ENCODE assay signal across 8 cellular contexts in genomic region chr17:57408064-57408811, GRCh38.
DNase-seq lines count a peak whose midpoint lies in the region; ATAC-seq and TF ChIP-seq lines count a peak whose summit lies in the region.

No MANE protein-coding gene starts in this region.

- CTCF ChIA-PET in Calu3 (lab: Charles Lee): interaction anchor here (0.7 to 2.5 kb wide), 3 partner anchors 16 to 165 kb away, joined by 3 to 13 read pairs (median 5); no protein-coding TSS in a partner anchor

- H3K27ac Mint-ChIP-seq in Calu3 (ENCODE audit: unreplicated experiment) (peak overlapping the region; percentile 97), neural crest cell (ENCODE audit: unreplicated experiment) (peak overlapping the region; percentile 98)
- peak overlapping the region; percentile 66 for H3K27ac Mint-ChIP-seq in activated naive CD8-positive, alpha-beta T cell

- H3K36me3 Mint-ChIP-seq in Calu3 (ENCODE audit: insufficient read depth, unreplicated experiment): no peaks in the 10 kb centered on the region
- peaks cover 2% of the 10 kb centered on the region for H3K36me3 Mint-ChIP-seq in activated naive CD8-positive, alpha-beta T cell
- peaks cover 2% of the 10 kb centered on the region for H3K36me3 Mint-ChIP-seq in neural crest cell (ENCODE audit: low read depth)

- no peaks in the 10 kb centered on the region for H3K9me3 Mint-ChIP-seq in Calu3 (ENCODE audit: low read depth, unreplicated experiment)
- no peaks in the 10 kb centered on the region for H3K9me3 Mint-ChIP-seq in activated naive CD8-positive, alpha-beta T cell (ENCODE audit: low read depth)
- H3K9me3 Mint-ChIP-seq in neural crest cell: no peaks in the 10 kb centered on the region

- ATAC-seq in GM21526 (IDR thresholded peaks at IDR 0.05; ENCODE audit: low FRiP score, unreplicated experiment): peak; percentile 61
- ATAC-seq in HG03175 (IDR thresholded peaks at IDR 0.05; ENCODE audit: unreplicated experiment): no peak

- DNase-seq in Calu3: peak; percentile 34
- peak; percentile 60 for DNase-seq in NCI-H2081 treated with DMSO at 0.1 percent for 48 hours (lab: John Stamatoyannopoulos, UW)
- no peak for DNase-seq in neural crest cell (ENCODE audit: low read depth, low spot score)
- no peak for DNase-seq in NCI-H524 treated with DMSO at 0.1 percent for 48 hours (lab: John Stamatoyannopoulos, UW)
- DNase-seq in DMS79 (lab: John Stamatoyannopoulos, UW): no peak

- intact Hi-C loops in Calu3 (cut with micrococcal nuclease; ENCODE audit: unreplicated experiment): loop anchor here (5.0 kb wide), 1 partner anchor 36 kb away; no protein-coding TSS in a partner anchor

- H3K4me1 Mint-ChIP-seq in Calu3 (ENCODE audit: low read depth, unreplicated experiment) (peaks cover 38% of the 10 kb centered on the region), neural crest cell (peaks cover 75% of the 10 kb centered on the region)
- peaks cover 48% of the 10 kb centered on the region for H3K4me1 Mint-ChIP-seq in activated naive CD8-positive, alpha-beta T cell (ENCODE audit: low read depth)

- H3K27me3 Mint-ChIP-seq in Calu3 (ENCODE audit: unreplicated experiment) (no peaks in the 10 kb centered on the region), neural crest cell (ENCODE audit: low read depth) (no peaks in the 10 kb centered on the region)
- no peaks in the 10 kb centered on the region for H3K27me3 Mint-ChIP-seq in activated naive CD8-positive, alpha-beta T cell

- TF ChIP-seq CTCF in Calu3 (IDR thresholded peaks at IDR 0.05; ENCODE audit: unreplicated experiment) (no peak), neural crest cell (conservative IDR thresholded peaks at IDR 0.05) (peak; percentile 16)

- TSS peak; percentile 64 for BruUV-seq in Calu3 (replicated peaks; lab: Mats Ljungman, UMichigan)

- H3K4me3 Mint-ChIP-seq in Calu3 (ENCODE audit: low read depth, unreplicated experiment): peak overlapping the region; percentile 51
- peak overlapping the region; percentile 47 for H3K4me3 Mint-ChIP-seq in activated naive CD8-positive, alpha-beta T cell
- H3K4me3 Mint-ChIP-seq in neural crest cell: peak overlapping the region; percentile 77

Comparison
In these comparisons a context has a peak if more than half of its experiments do, and no peak if none do; other contexts are left out.
1. DNase-seq: peak in Calu3 (single experiment) and NCI-H2081 treated with DMSO at 0.1 percent for 48 hours (single experiment); none in neural crest cell (single experiment), NCI-H524 treated with DMSO at 0.1 percent for 48 hours (single experiment) and DMS79 (single experiment).
2. Peak in every context shown above with its lines, with median percentiles within 50 percentile points of each other: H3K27ac Mint-ChIP-seq and H3K4me3 Mint-ChIP-seq.